ENCODE assay signal across 33 cellular contexts in the genomic region with DNA sequence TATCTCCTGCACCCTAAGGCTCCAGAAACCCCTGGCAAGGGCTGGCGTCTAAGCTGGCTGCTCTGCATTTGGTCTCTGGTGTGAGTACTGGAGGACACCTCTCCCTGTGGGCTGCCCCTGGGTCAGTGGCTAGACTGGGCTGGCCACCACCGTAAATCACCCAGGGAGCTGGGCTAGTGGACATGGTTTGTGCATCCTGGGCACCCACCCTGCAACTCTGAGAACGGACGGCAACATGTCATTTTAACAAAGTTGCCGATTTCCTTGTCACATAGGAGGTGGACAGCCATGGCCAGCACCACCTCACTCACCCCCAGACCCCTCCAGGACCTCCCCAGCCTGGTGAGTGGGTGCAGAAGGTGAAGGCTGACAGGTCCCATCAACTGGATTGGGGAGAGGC.
"Had no signal": no experiment of that assay in that cellular context is flagged by ENCODE, and none has a peak within 500 bp of the region (broad histone marks: within the 10 kb centered on the region; RNA-seq: fewer than 3 reads in every experiment).

No MANE protein-coding gene starts in this region.

- DNase-seq: activated CD4-positive, alpha-beta memory T cell treated with anti-CD3 and anti-CD28 coated beads, Interleukin-2, amount 10 ng/mL, durations not matched to agents 7 days and 5 days; activated CD4-positive, alpha-beta T cell treated with anti-CD3 and anti-CD28 coated beads for 1 hour; activated CD4-positive, alpha-beta T cell treated with anti-CD3 and anti-CD28 coated beads for 48 hours; activated CD4-positive, CD25-positive, alpha-beta regulatory T cell; activated CD8-positive, alpha-beta memory T cell treated with anti-CD3 and anti-CD28 coated beads for 24 hours; activated CD8-positive, alpha-beta memory T cell treated with anti-CD3 and anti-CD28 coated beads, Interleukin-2, amount 10 ng/mL, durations not matched to agents 7 days and 5 days; activated CD8-positive, alpha-beta memory T cell treated with anti-CD3 and anti-CD28 coated beads, Interleukin-2, amount 50 U/mL, for 48 hours; activated effector memory CD4-positive, alpha-beta T cell treated with Interleukin-2 at 50 U/mL for 16 hours; activated naive CD4-positive, alpha-beta T cell treated with anti-CD3 and anti-CD28 coated beads, Interleukin-2, amount 10 ng/mL, durations not matched to agents 7 days and 5 days; activated naive CD8-positive, alpha-beta T cell treated with anti-CD3 and anti-CD28 coated beads, Interleukin-2, amount 50 U/mL, for 24 hours; activated T-cell treated with anti-CD3 and anti-CD28 coated beads, Interleukin-2, amount 50 U/mL, for 48 hours; anterior cingulate cortex; brain microvascular endothelial cell; Kasumi-1; KG1; MG63; NCI-H1048; NCI-H1105 treated with DMSO at 0.1 percent for 48 hours; NCI-H1436; NCI-H1694; NCI-H1930; NCI-H2081 treated with DMSO at 0.1 percent for 48 hours; NCI-H345; NCI-H524 treated with DMSO at 0.1 percent for 48 hours; NK-92 treated with Interleukin-12 subunit alpha and Interleukin-12 subunit beta, amount 100 ng/mL, for 24 hours; PC-3; RPMI8226; SW 1271; T-helper 1 cell; T-helper 2 cell; T-helper 9 cell; WERI-Rb-1 had no signal

- H3K9me3 ChIP-seq: MG63, Peyer's patch had no signal

- ATAC-seq: activated CD8-positive, alpha-beta memory T cell treated with anti-CD3 and anti-CD28 coated beads, Interleukin-2, amount 10 ng/mL, durations not matched to agents 7 days and 5 days; activated naive CD8-positive, alpha-beta T cell treated with anti-CD3 and anti-CD28 coated beads, Interleukin-2, amount 50 U/mL, for 24 hours; PC-3 had no signal

- H3K4me3 ChIP-seq: MG63, Peyer's patch had no signal

- H3K36me3 ChIP-seq: brain microvascular endothelial cell, MG63, Peyer's patch, WERI-Rb-1 had no signal

- H3K4me1 ChIP-seq: Peyer's patch had no signal

- H3K27ac ChIP-seq: brain microvascular endothelial cell, Peyer's patch, WERI-Rb-1 had no signal

- H3K27me3 ChIP-seq: MG63, Peyer's patch had no signal
